Comparison of ENCODE assay signal across 1 cellular context in the genomic region with DNA sequence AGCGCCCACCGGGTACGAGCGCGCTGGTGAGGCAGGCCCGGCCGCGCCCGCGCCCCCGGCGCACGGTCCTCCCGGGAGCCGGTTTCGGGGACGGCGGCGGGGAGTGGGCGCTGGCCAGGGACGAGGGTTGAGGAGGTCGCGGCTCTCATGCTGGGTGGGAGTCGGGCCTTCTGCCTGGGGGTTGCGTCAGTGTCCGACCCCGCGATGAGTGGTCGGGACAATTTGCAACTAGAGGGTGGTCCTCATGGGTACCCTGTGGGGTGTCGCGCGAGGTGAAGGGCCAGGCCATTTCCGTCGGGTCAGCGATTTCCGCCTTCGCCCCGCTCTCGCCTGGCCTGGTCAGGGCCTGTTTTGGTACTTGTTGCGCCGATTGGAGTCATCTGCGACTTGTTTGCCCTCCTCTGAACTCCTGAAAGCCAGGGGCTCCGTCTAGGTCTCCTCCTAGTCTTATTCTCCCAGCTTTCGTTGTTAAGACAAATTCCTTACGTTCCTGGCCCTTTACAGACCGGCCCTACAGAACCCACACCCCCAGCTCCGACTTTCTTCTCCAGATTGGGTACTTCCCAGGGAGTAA.
TF ChIP-seq lines count a peak whose summit lies in the region.

No MANE protein-coding gene starts in this region.

TF ChIP-seq in HCT116, 20 proteins besides CTCF, POLR2A, EP300 and RAD21 (continued from another document):
- TF ChIP-seq, protein P1, sequence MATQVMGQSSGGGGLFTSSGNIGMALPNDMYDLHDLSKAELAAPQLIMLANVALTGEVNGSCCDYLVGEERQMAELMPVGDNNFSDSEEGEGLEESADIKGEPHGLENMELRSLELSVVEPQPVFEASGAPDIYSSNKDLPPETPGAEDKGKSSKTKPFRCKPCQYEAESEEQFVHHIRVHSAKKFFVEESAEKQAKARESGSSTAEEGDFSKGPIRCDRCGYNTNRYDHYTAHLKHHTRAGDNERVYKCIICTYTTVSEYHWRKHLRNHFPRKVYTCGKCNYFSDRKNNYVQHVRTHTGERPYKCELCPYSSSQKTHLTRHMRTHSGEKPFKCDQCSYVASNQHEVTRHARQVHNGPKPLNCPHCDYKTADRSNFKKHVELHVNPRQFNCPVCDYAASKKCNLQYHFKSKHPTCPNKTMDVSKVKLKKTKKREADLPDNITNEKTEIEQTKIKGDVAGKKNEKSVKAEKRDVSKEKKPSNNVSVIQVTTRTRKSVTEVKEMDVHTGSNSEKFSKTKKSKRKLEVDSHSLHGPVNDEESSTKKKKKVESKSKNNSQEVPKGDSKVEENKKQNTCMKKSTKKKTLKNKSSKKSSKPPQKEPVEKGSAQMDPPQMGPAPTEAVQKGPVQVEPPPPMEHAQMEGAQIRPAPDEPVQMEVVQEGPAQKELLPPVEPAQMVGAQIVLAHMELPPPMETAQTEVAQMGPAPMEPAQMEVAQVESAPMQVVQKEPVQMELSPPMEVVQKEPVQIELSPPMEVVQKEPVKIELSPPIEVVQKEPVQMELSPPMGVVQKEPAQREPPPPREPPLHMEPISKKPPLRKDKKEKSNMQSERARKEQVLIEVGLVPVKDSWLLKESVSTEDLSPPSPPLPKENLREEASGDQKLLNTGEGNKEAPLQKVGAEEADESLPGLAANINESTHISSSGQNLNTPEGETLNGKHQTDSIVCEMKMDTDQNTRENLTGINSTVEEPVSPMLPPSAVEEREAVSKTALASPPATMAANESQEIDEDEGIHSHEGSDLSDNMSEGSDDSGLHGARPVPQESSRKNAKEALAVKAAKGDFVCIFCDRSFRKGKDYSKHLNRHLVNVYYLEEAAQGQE (IDR thresholded peaks at IDR 0.05; ENCODE audit: low read depth), result no peak
- TF ChIP-seq ZNF274 (IDR thresholded peaks at IDR 0.05; ENCODE audit: low read depth, low read length) (no peak), ELF1 (IDR thresholded peaks at IDR 0.05; ENCODE audit: borderline replicate concordance, low read depth) (no peak), POLR2AphosphoS5 (IDR thresholded peaks at IDR 0.05; ENCODE audit: low read depth, low read length) (no peak), JUND (IDR thresholded peaks at IDR 0.05) (no peak), SRF (IDR thresholded peaks at IDR 0.05; ENCODE audit: low read depth) (no peak), EZH2phosphoT487 (IDR thresholded peaks at IDR 0.05; ENCODE audit: borderline replicate concordance) (no peak), CEBPB (IDR thresholded peaks at IDR 0.05; ENCODE audit: low read depth) (no peak), YY1 (IDR thresholded peaks at IDR 0.05; ENCODE audit: extremely low read depth, insufficient replicate concordance, low read depth, low read length) (no peak), SIN3A (IDR thresholded peaks at IDR 0.05; ENCODE audit: low read depth) (no peak), ZFX (IDR thresholded peaks at IDR 0.05) (no peak), FOSL1 (IDR thresholded peaks at IDR 0.05; ENCODE audit: low read depth) (no peak)
- TF ChIP-seq, protein P2, sequence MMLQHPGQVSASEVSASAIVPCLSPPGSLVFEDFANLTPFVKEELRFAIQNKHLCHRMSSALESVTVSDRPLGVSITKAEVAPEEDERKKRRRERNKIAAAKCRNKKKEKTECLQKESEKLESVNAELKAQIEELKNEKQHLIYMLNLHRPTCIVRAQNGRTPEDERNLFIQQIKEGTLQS (IDR thresholded peaks at IDR 0.05), result no peak
- TF ChIP-seq, protein P3, sequence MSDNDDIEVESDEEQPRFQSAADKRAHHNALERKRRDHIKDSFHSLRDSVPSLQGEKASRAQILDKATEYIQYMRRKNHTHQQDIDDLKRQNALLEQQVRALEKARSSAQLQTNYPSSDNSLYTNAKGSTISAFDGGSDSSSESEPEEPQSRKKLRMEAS (IDR thresholded peaks at IDR 0.05), result no peak
